ENCODE assay signal across 2 cellular contexts in genomic region chr2:155109527-155109926, GRCh38.
TF ChIP-seq lines count a peak whose summit lies in the region.

No MANE protein-coding gene starts in this region.

TF ChIP-seq in GM23338, 12 proteins besides CTCF, POLR2A, EP300 and RAD21:
- TF ChIP-seq ETS1 (IDR thresholded peaks at IDR 0.05) (no peak), CREB1 (CRISPR knock-in tag; IDR thresholded peaks at IDR 0.05; ENCODE audit: low read depth) (no peak), REST (IDR thresholded peaks at IDR 0.05; ENCODE audit: unreplicated experiment) (no peak), NANOG (IDR thresholded peaks at IDR 0.05; ENCODE audit: borderline replicate concordance) (no peak), ZNF331 (CRISPR knock-in tag; IDR thresholded peaks at IDR 0.05; ENCODE audit: low read depth) (no peak), JUNB (IDR thresholded peaks at IDR 0.05; ENCODE audit: unreplicated experiment) (no peak), POLR2AphosphoS5 (IDR thresholded peaks at IDR 0.05; ENCODE audit: low read depth) (no peak), EZH2 (IDR thresholded peaks at IDR 0.05; ENCODE audit: low read depth, unreplicated experiment) (no peak), ZNF462 (CRISPR knock-in tag; IDR thresholded peaks at IDR 0.05) (no peak), EZH2phosphoT487 (IDR thresholded peaks at IDR 0.05; ENCODE audit: unreplicated experiment) (no peak), ZNF114 (CRISPR knock-in tag; IDR thresholded peaks at IDR 0.05) (no peak), STAT1 (IDR thresholded peaks at IDR 0.05; ENCODE audit: unreplicated experiment) (no peak)

TF ChIP-seq in K562, 482 proteins besides CTCF, POLR2A, EP300 and RAD21:
- no peak for TF ChIP-seq SIN3A (IDR thresholded peaks at IDR 0.05; ENCODE audit: borderline replicate concordance in 2 of 2, control insufficient read depth in 1 of 2, low read depth in 2 of 2, low read length in 2 of 2)
- TF ChIP-seq MAFG (tag; conservative IDR thresholded peaks at IDR 0.05), result peak; percentile 26; the same call in 1 of the 2 replicates
- TF ChIP-seq ZNF316 (IDR thresholded peaks at IDR 0.05), result peak; percentile 48
- TF ChIP-seq ZKSCAN3 (CRISPR knock-in tag; IDR thresholded peaks at IDR 0.05), result no peak
- no peak for TF ChIP-seq GMEB1 (CRISPR knock-in tag; IDR thresholded peaks at IDR 0.05)
- 0 out of 2 replicates have a peak, but pooled peaks have one; percentile 13 for TF ChIP-seq C11orf30 (IDR thresholded peaks at IDR 0.05; ENCODE audit: low read depth)
